ENCODE assay signal across 8 cellular contexts in the genomic region with DNA sequence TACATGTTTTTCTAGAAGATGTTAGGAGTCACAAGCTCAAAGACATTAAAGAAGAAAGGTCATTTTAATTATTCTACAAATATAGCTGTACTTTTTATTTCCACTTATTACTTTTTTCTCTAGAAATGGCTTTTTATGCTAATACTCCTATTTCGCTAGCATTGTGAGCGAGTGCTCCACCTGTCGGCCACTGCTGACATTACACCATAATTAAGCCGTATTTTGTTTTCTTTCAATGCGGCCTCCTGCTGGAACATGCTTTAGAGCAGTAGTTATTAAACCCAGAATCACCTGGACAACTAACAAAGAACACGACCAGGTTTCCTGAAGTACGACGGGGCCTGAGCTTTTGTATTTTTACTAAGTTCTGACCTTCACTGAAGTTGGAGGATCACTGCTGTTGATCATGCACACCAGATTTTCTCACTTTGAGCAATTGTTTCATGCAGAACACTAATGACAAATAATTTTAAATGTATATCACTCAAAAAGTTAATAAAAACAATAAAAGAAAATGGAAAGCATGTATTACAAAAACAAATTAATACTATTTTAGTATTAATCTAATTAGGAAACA.
DNase-seq lines count a peak whose midpoint lies in the region; ATAC-seq and TF ChIP-seq lines count a peak whose summit lies in the region.

No MANE protein-coding gene starts in this region.

- TF ChIP-seq CTCF in BJ (IDR thresholded peaks at IDR 0.05; ENCODE audit: insufficient read depth, low read depth, low read length) = peak; percentile 85
- peak; percentile 73 for TF ChIP-seq CTCF in colonic mucosa (IDR thresholded peaks at IDR 0.05)
- peak; percentile 59 to 79 (median 75) for TF ChIP-seq CTCF in transverse colon (IDR thresholded peaks at IDR 0.05)

- no peaks in the 10 kb centered on the region for H3K79me1 ChIP-seq in mesenchymal stem cell (replicated peaks; ENCODE audit: low read length, poor library complexity, severe bottlenecking)

- H4K8ac ChIP-seq in mesenchymal stem cell (ENCODE audit: low read length) = no peak overlapping the region

- H3K36me3 ChIP-seq in BJ (ENCODE audit: control insufficient read depth, insufficient read depth, low read length) = no peaks in the 10 kb centered on the region
- H3K36me3 ChIP-seq in colonic mucosa = no peaks in the 10 kb centered on the region
- no peaks in the 10 kb centered on the region for H3K36me3 ChIP-seq in mesenchymal stem cell (ENCODE audit: control insufficient read depth in 1 of 2, insufficient read depth in 2 of 2, low read depth in 1 of 2, low read length in 2 of 2)
- H3K36me3 ChIP-seq in transverse colon = no peaks in the 10 kb centered on the region

- no peak for TF ChIP-seq EP300 in transverse colon (IDR thresholded peaks at IDR 0.05; ENCODE audit: low read depth)

- no peak overlapping the region for H3K14ac ChIP-seq in mesenchymal stem cell (ENCODE audit: low read length in 2 of 2)

- 4% methylated on average over 7 of the region's 8 CpGs for WGBS in mesenchymal stem cell
- 1 to 7% methylated on average over 8 of the region's 8 CpGs for WGBS in transverse colon (ENCODE audit: low coverage in 1 of 2), 2 donors

- H2BK15ac ChIP-seq in mesenchymal stem cell (ENCODE audit: low read depth, poor library complexity, severe bottlenecking) = no peak overlapping the region

- ATAC-seq in GM18502 (IDR thresholded peaks at IDR 0.05; ENCODE audit: poor library complexity, unreplicated experiment) = peak; percentile 80
- ATAC-seq in SK-N-SH treated with all-trans-retinoic acid at 6 μM for 48 hours = peak; percentile 69; the same call in 2 of the 3 replicates
- no peak for ATAC-seq in GM18511 (IDR thresholded peaks at IDR 0.05; ENCODE audit: unreplicated experiment)

- in situ Hi-C loops in transverse colon (cut with MboI; ENCODE audit: low pct_ligation_motif_present in 1 of 4, low pct_unique_long_range_greater_than_20kb in 1 of 4, low sequenced_read_pairs in 3 of 4) = loop anchor here (10.0 to 25.0 kb wide), 3 partner anchors 298 to 501 kb away; no protein-coding TSS in a partner anchor

- no peak overlapping the region for H4K91ac ChIP-seq in mesenchymal stem cell (ENCODE audit: low read length)

- no peaks in the 10 kb centered on the region for H3K9me3 ChIP-seq in colonic mucosa
- no peaks in the 10 kb centered on the region for H3K9me3 ChIP-seq in mesenchymal stem cell (ENCODE audit: control insufficient read depth, low read length)
- no peaks in the 10 kb centered on the region for H3K9me3 ChIP-seq in transverse colon

- no peak overlapping the region for H2AFZ ChIP-seq in mesenchymal stem cell (ENCODE audit: low read depth, low read length)

- H3K4me1 ChIP-seq in colonic mucosa (no peaks in the 10 kb centered on the region), mesenchymal stem cell (ENCODE audit: control insufficient read depth, insufficient read depth, low read depth, low read length) (no peaks in the 10 kb centered on the region), transverse colon (no peaks in the 10 kb centered on the region)

- H3K4me2 ChIP-seq in mesenchymal stem cell (ENCODE audit: low read length, poor library complexity, severe bottlenecking) = no peak overlapping the region

- H3K4me3 ChIP-seq in BJ (ENCODE audit: low read depth, low read length) (no peak overlapping the region), colonic mucosa (no peak overlapping the region), mesenchymal stem cell (ENCODE audit: insufficient read depth in 1 of 2, low read depth in 1 of 2, low read length in 2 of 2) (no peak overlapping the region), transverse colon (no peak overlapping the region)

- H2BK12ac ChIP-seq in mesenchymal stem cell (ENCODE audit: low read length in 2 of 2) = no peak overlapping the region

- H3K27me3 ChIP-seq in BJ (ENCODE audit: control insufficient read depth, insufficient read depth, low read length) (no peaks in the 10 kb centered on the region; the same call in 1 of the 2 replicates), colonic mucosa (no peaks in the 10 kb centered on the region), mesenchymal stem cell (ENCODE audit: control insufficient read depth in 1 of 2, insufficient read depth in 1 of 2, low read length in 2 of 2) (peaks cover 14 to 20% of the 10 kb centered on the region in 2 experiments), transverse colon (peaks cover 5% of the 10 kb centered on the region)

- H2BK5ac ChIP-seq in mesenchymal stem cell (ENCODE audit: low read depth, low read length, poor library complexity, severe bottlenecking) = no peak overlapping the region

- CTCF ChIA-PET in BJ (lab: Yijun Ruan, JAX) = interaction anchor here (0.8 to 12.6 kb wide), 24 partner anchors 9 to 505 kb away, joined by 3 to 138 read pairs (median 5); no protein-coding TSS in a partner anchor

- H3K4ac ChIP-seq in mesenchymal stem cell (ENCODE audit: low read depth in 1 of 2, low read length in 2 of 2) = no peak overlapping the region

- H3K9ac ChIP-seq in colonic mucosa (ENCODE audit: low read depth in 2 of 2, low read length in 2 of 2) (no peak overlapping the region), mesenchymal stem cell (ENCODE audit: low read length) (no peak overlapping the region)

- H3K27ac ChIP-seq in colonic mucosa (no peak overlapping the region), mesenchymal stem cell (ENCODE audit: low read length, poor library complexity, severe bottlenecking) (no peak overlapping the region), transverse colon (no peak overlapping the region)

- H3K23ac ChIP-seq in mesenchymal stem cell (ENCODE audit: low read length in 2 of 2) = no peak overlapping the region

- H3K18ac ChIP-seq in mesenchymal stem cell (ENCODE audit: low read depth in 1 of 2, low read length in 2 of 2) = no peak overlapping the region

- TF ChIP-seq POLR2A in transverse colon (IDR thresholded peaks at IDR 0.05) = no peak

- intact Hi-C loops in colonic mucosa (cut with DNase I) (loop anchor here (2.0 kb wide), 1 partner anchor 294 kb away; no protein-coding TSS in a partner anchor), transverse colon (cut with DNase I; ENCODE audit: low total_unique reads) (loop anchor here (10.0 kb wide), 1 partner anchor 298 kb away; no protein-coding TSS in a partner anchor)

- POLR2A ChIA-PET in BJ (lab: Charles Lee) = no interaction called here

- no peak overlapping the region for H2AK5ac ChIP-seq in mesenchymal stem cell (ENCODE audit: low read length, severe bottlenecking)

- DNase-seq in BJ (ENCODE audit: low read depth) (peak; percentile 1), KG1 (lab: John Stamatoyannopoulos, UW) (peak; percentile 49), colonic mucosa (peak; percentile 27), mesenchymal stem cell (peak; percentile 35), transverse colon (peak; percentile 21)

- no peak overlapping the region for H2BK120ac ChIP-seq in mesenchymal stem cell (ENCODE audit: low read depth, low read length)

TF ChIP-seq in SK-N-SH treated with all-trans-retinoic acid at 6 μM for 48 hours, 23 proteins besides CTCF, POLR2A, EP300 and RAD21:
- no peak for TF ChIP-seq ZNF70 (CRISPR knock-in tag; IDR thresholded peaks at IDR 0.05)
- no peak for TF ChIP-seq ZNF8 (CRISPR knock-in tag; IDR thresholded peaks at IDR 0.05)
